Comparison of ENCODE assay signal across 31 cellular contexts in genomic region chr19:39275578-39275977, GRCh38. TPM values are rescaled to one million over a fixed set of nuclear protein-coding genes. Genes with fewer than 3 reads are reported as not detected.
"Had no signal": no experiment of that assay in that cellular context is flagged by ENCODE, and none has a peak within 500 bp of the region (broad histone marks: within the 10 kb centered on the region; RNA-seq: fewer than 3 reads in every experiment).

No MANE protein-coding gene starts in this region.

- H3K4me1 Mint-ChIP-seq: activated CD4-positive, alpha-beta memory T cell treated with anti-CD3 and anti-CD28 coated beads, Interleukin-2, amount 10 ng/mL, durations not matched to agents 7 days and 5 days; activated CD4-positive, alpha-beta T cell treated with anti-CD3 and anti-CD28 coated beads for 36 hours; activated CD4-positive, alpha-beta T cell treated with anti-CD3 and anti-CD28 coated beads, Interleukin-2, amount 10 ng/mL, durations not matched to agents 24 days and 14 days; activated naive CD8-positive, alpha-beta T cell treated with anti-CD3 and anti-CD28 coated beads, Interleukin-2, amount 10 ng/mL, durations not matched to agents 7 days and 5 days; activated T-helper 17 cell treated with anti-CD3 and anti-CD28 coated beads, Interleukin-2, amount 50 U/mL, for 72 hours had no signal

- H3K4me1 ChIP-seq: ascending aorta, breast epithelium, esophagus muscularis mucosa, foreskin keratinocyte, gastrocnemius medialis, heart left ventricle had no signal

- H3K4me3 ChIP-seq: ascending aorta, breast epithelium, coronary artery, dorsolateral prefrontal cortex, esophagus muscularis mucosa, gastrocnemius medialis, heart left ventricle had no signal

- H3K36me3 ChIP-seq: ascending aorta, breast epithelium, esophagus muscularis mucosa, gastrocnemius medialis, heart left ventricle had no signal

- H3K9me3 ChIP-seq: ascending aorta, breast epithelium, esophagus muscularis mucosa, gastrocnemius medialis, heart left ventricle had no signal

- DNase-seq: activated CD4-positive, alpha-beta memory T cell treated with anti-CD3 and anti-CD28 coated beads, Interleukin-2, amount 10 ng/mL, durations not matched to agents 7 days and 5 days; activated CD4-positive, alpha-beta T cell treated with anti-CD3 and anti-CD28 coated beads for 36 hours; activated CD4-positive, alpha-beta T cell treated with anti-CD3 and anti-CD28 coated beads, Interleukin-2, amount 10 ng/mL, durations not matched to agents 24 days and 14 days; activated CD4-positive, alpha-beta T cell treated with anti-CD3 and anti-CD28 coated beads, Interleukin-2, amount 50 U/mL, for 4 hours; activated CD4-positive, CD25-positive, alpha-beta regulatory T cell; activated CD4-positive, CD25-positive, alpha-beta regulatory T cell treated with anti-CD3 and anti-CD28 coated beads, Interleukin-2, amount 50 U/mL, for 72 hours; activated effector memory CD4-positive, alpha-beta T cell treated with Interleukin-2 at 50 U/mL for 16 hours; activated gamma-delta T cell treated with Interleukin-2 at 50 U/mL for 16 hours; activated naive CD4-positive, alpha-beta T cell treated with anti-CD3 and anti-CD28 coated beads for 36 hours; activated naive CD8-positive, alpha-beta T cell treated with anti-CD3 and anti-CD28 coated beads, Interleukin-2, amount 10 ng/mL, durations not matched to agents 7 days and 5 days; activated T-cell treated with anti-CD3 and anti-CD28 coated beads, Interleukin-2, amount 50 U/mL, for 4 hours; dorsolateral prefrontal cortex; effector memory CD8-positive, alpha-beta T cell; erythroblast; foreskin keratinocyte; gastrocnemius medialis; glutamatergic neuron; heart left ventricle; T-helper 2 cell had no signal

- H3K36me3 Mint-ChIP-seq: activated naive CD4-positive, alpha-beta T cell treated with anti-CD3 and anti-CD28 coated beads, Interleukin-2, amount 50 U/mL, for 72 hours; activated naive CD8-positive, alpha-beta T cell treated with anti-CD3 and anti-CD28 coated beads, Interleukin-2, amount 10 ng/mL, durations not matched to agents 7 days and 5 days; brain had no signal

- H3K27me3 ChIP-seq: ascending aorta, breast epithelium had no signal

- H3K27ac ChIP-seq: ascending aorta, breast epithelium, coronary artery, dorsolateral prefrontal cortex, esophagus muscularis mucosa, foreskin keratinocyte, gastrocnemius medialis, heart left ventricle had no signal

- H3K27ac Mint-ChIP-seq: activated CD4-positive, alpha-beta memory T cell treated with anti-CD3 and anti-CD28 coated beads, Interleukin-2, amount 10 ng/mL, durations not matched to agents 7 days and 5 days; activated CD4-positive, alpha-beta T cell treated with anti-CD3 and anti-CD28 coated beads for 36 hours; activated CD4-positive, alpha-beta T cell treated with anti-CD3 and anti-CD28 coated beads, Interleukin-2, amount 10 ng/mL, durations not matched to agents 24 days and 14 days; activated naive CD4-positive, alpha-beta T cell treated with anti-CD3 and anti-CD28 coated beads for 36 hours; activated naive CD4-positive, alpha-beta T cell treated with anti-CD3 and anti-CD28 coated beads, Interleukin-2, amount 50 U/mL, for 72 hours; activated naive CD8-positive, alpha-beta T cell treated with anti-CD3 and anti-CD28 coated beads, Interleukin-2, amount 10 ng/mL, durations not matched to agents 7 days and 5 days; activated T-helper 17 cell treated with anti-CD3 and anti-CD28 coated beads, Interleukin-2, amount 50 U/mL, for 72 hours; brain; dendritic cell treated with granulocyte-macrophage colony-stimulating factor and Interleukin-4, amounts not matched to agents 40 ng/mL and 50 ng/mL, for 4 days; effector memory CD8-positive, alpha-beta T cell had no signal

- H3K4me3 Mint-ChIP-seq: activated CD4-positive, alpha-beta memory T cell treated with anti-CD3 and anti-CD28 coated beads, Interleukin-2, amount 10 ng/mL, durations not matched to agents 7 days and 5 days; activated CD4-positive, alpha-beta T cell treated with anti-CD3 and anti-CD28 coated beads for 36 hours; activated CD4-positive, alpha-beta T cell treated with anti-CD3 and anti-CD28 coated beads, Interleukin-2, amount 10 ng/mL, durations not matched to agents 24 days and 14 days; activated naive CD4-positive, alpha-beta T cell treated with anti-CD3 and anti-CD28 coated beads for 36 hours; activated naive CD8-positive, alpha-beta T cell treated with anti-CD3 and anti-CD28 coated beads, Interleukin-2, amount 10 ng/mL, durations not matched to agents 7 days and 5 days; activated T-cell treated with anti-CD3 and anti-CD28 coated beads, Interleukin-2, amount 50 U/mL, for 4 hours; activated T-helper 17 cell treated with anti-CD3 and anti-CD28 coated beads, Interleukin-2, amount 50 U/mL, for 72 hours; brain; central memory CD8-positive, alpha-beta T cell; dendritic cell treated with granulocyte-macrophage colony-stimulating factor and Interleukin-4, amounts not matched to agents 40 ng/mL and 50 ng/mL, for 4 days; effector memory CD8-positive, alpha-beta T cell had no signal

- H3K9me3 Mint-ChIP-seq: activated CD4-positive, alpha-beta memory T cell treated with anti-CD3 and anti-CD28 coated beads, Interleukin-2, amount 10 ng/mL, durations not matched to agents 7 days and 5 days; activated CD4-positive, alpha-beta T cell treated with anti-CD3 and anti-CD28 coated beads, Interleukin-2, amount 10 ng/mL, durations not matched to agents 24 days and 14 days; activated naive CD4-positive, alpha-beta T cell treated with anti-CD3 and anti-CD28 coated beads for 36 hours; activated naive CD4-positive, alpha-beta T cell treated with anti-CD3 and anti-CD28 coated beads, Interleukin-2, amount 50 U/mL, for 72 hours; activated naive CD8-positive, alpha-beta T cell treated with anti-CD3 and anti-CD28 coated beads, Interleukin-2, amount 10 ng/mL, durations not matched to agents 7 days and 5 days; activated T-cell treated with anti-CD3 and anti-CD28 coated beads, Interleukin-2, amount 50 U/mL, for 4 hours; activated T-helper 17 cell treated with anti-CD3 and anti-CD28 coated beads, Interleukin-2, amount 50 U/mL, for 72 hours; brain; central memory CD8-positive, alpha-beta T cell; dendritic cell treated with granulocyte-macrophage colony-stimulating factor and Interleukin-4, amounts not matched to agents 40 ng/mL and 50 ng/mL, for 4 days; effector memory CD8-positive, alpha-beta T cell had no signal

RNA-seq across cellular contexts. Expression of gene IFNL2, which starts 7.4 kb away (rescaled TPM):
- total RNA-seq: activated CD4-positive, alpha-beta memory T cell treated with anti-CD3 and anti-CD28 coated beads, Interleukin-2, amount 10 ng/mL, durations not matched to agents 7 days and 5 days; activated CD4-positive, alpha-beta T cell treated with anti-CD3 and anti-CD28 coated beads for 36 hours; activated CD4-positive, alpha-beta T cell treated with anti-CD3 and anti-CD28 coated beads, Interleukin-2, amount 10 ng/mL, durations not matched to agents 24 days and 14 days; activated naive CD8-positive, alpha-beta T cell treated with anti-CD3 and anti-CD28 coated beads, Interleukin-2, amount 10 ng/mL, durations not matched to agents 7 days and 5 days; activated T-cell treated with anti-CD3 and anti-CD28 coated beads, Interleukin-2, amount 50 U/mL, for 4 hours; activated T-helper 17 cell treated with anti-CD3 and anti-CD28 coated beads, Interleukin-2, amount 50 U/mL, for 72 hours; ascending aorta; breast epithelium; cardiac septum; cerebellum; dorsolateral prefrontal cortex; esophagus muscularis mucosa; foreskin keratinocyte; gastrocnemius medialis; heart left ventricle; T-helper 1 cell treated with Interleukin-12 subunit alpha and Interleukin-12 subunit beta and Interleukin-4 antibody, amounts not matched to agents 30 ng/mL and 1 ng/mL, for 36 hours had no signal
- polyA plus RNA-seq: foreskin keratinocyte, heart left ventricle had no signal

RNA-seq across cellular contexts. Expression of gene IFNL1, which starts 20.6 kb away (rescaled TPM):
- total RNA-seq: activated CD4-positive, alpha-beta T cell treated with anti-CD3 and anti-CD28 coated beads, Interleukin-2, amount 10 ng/mL, durations not matched to agents 24 days and 14 days; activated naive CD8-positive, alpha-beta T cell treated with anti-CD3 and anti-CD28 coated beads, Interleukin-2, amount 10 ng/mL, durations not matched to agents 7 days and 5 days; activated T-cell treated with anti-CD3 and anti-CD28 coated beads, Interleukin-2, amount 50 U/mL, for 4 hours; ascending aorta; breast epithelium; cardiac septum; cerebellum; dorsolateral prefrontal cortex; esophagus muscularis mucosa; foreskin keratinocyte; gastrocnemius medialis; heart left ventricle; T-helper 1 cell treated with Interleukin-12 subunit alpha and Interleukin-12 subunit beta and Interleukin-4 antibody, amounts not matched to agents 30 ng/mL and 1 ng/mL, for 36 hours had no signal
- polyA plus RNA-seq: foreskin keratinocyte, heart left ventricle had no signal

RNA-seq across cellular contexts. Expression of gene IFNL4, which starts 26.9 kb away (rescaled TPM):
- total RNA-seq: activated CD4-positive, alpha-beta memory T cell treated with anti-CD3 and anti-CD28 coated beads, Interleukin-2, amount 10 ng/mL, durations not matched to agents 7 days and 5 days; activated CD4-positive, alpha-beta T cell treated with anti-CD3 and anti-CD28 coated beads for 36 hours; activated CD4-positive, alpha-beta T cell treated with anti-CD3 and anti-CD28 coated beads, Interleukin-2, amount 10 ng/mL, durations not matched to agents 24 days and 14 days; activated naive CD4-positive, alpha-beta T cell treated with anti-CD3 and anti-CD28 coated beads for 36 hours; activated naive CD4-positive, alpha-beta T cell treated with anti-CD3 and anti-CD28 coated beads, Interleukin-2, amount 50 U/mL, for 72 hours; activated naive CD8-positive, alpha-beta T cell treated with anti-CD3 and anti-CD28 coated beads, Interleukin-2, amount 10 ng/mL, durations not matched to agents 7 days and 5 days; activated T-cell treated with anti-CD3 and anti-CD28 coated beads, Interleukin-2, amount 50 U/mL, for 4 hours; activated T-helper 17 cell treated with anti-CD3 and anti-CD28 coated beads, Interleukin-2, amount 50 U/mL, for 72 hours; ascending aorta; breast epithelium; cardiac septum; cerebellum; esophagus muscularis mucosa; foreskin keratinocyte; gastrocnemius medialis; heart left ventricle; T-helper 1 cell treated with Interleukin-12 subunit alpha and Interleukin-12 subunit beta and Interleukin-4 antibody, amounts not matched to agents 30 ng/mL and 1 ng/mL, for 36 hours had no signal
- polyA plus RNA-seq: foreskin keratinocyte, heart left ventricle had no signal

RNA-seq across cellular contexts. Expression of gene IFNL3, which starts 30.8 kb away (rescaled TPM):
- total RNA-seq: activated CD4-positive, alpha-beta memory T cell treated with anti-CD3 and anti-CD28 coated beads, Interleukin-2, amount 10 ng/mL, durations not matched to agents 7 days and 5 days; activated CD4-positive, alpha-beta T cell treated with anti-CD3 and anti-CD28 coated beads, Interleukin-2, amount 10 ng/mL, durations not matched to agents 24 days and 14 days; activated naive CD8-positive, alpha-beta T cell treated with anti-CD3 and anti-CD28 coated beads, Interleukin-2, amount 10 ng/mL, durations not matched to agents 7 days and 5 days; activated T-cell treated with anti-CD3 and anti-CD28 coated beads, Interleukin-2, amount 50 U/mL, for 4 hours; activated T-helper 17 cell treated with anti-CD3 and anti-CD28 coated beads, Interleukin-2, amount 50 U/mL, for 72 hours; ascending aorta; breast epithelium; cardiac septum; cerebellum; esophagus muscularis mucosa; foreskin keratinocyte; gastrocnemius medialis; heart left ventricle; T-helper 1 cell treated with Interleukin-12 subunit alpha and Interleukin-12 subunit beta and Interleukin-4 antibody, amounts not matched to agents 30 ng/mL and 1 ng/mL, for 36 hours had no signal
- polyA plus RNA-seq: foreskin keratinocyte, heart left ventricle had no signal

RNA-seq across cellular contexts. Expression of gene LRFN1, which starts 45.1 kb away (rescaled TPM):
- total RNA-seq: ascending aorta had no signal
